ENCODE assay signal across 1 cellular context in genomic region chr15:69722924-69723323, GRCh38.
TF ChIP-seq lines count a peak whose summit lies in the region.

No MANE protein-coding gene starts in this region.

TF ChIP-seq in SK-N-SH, 30 proteins besides CTCF, POLR2A, EP300 and RAD21 (continued from another document):
- TF ChIP-seq TEAD4 (IDR thresholded peaks at IDR 0.05; ENCODE audit: borderline replicate concordance, insufficient read depth): no peak
- no peak for TF ChIP-seq RFX5 (IDR thresholded peaks at IDR 0.05; ENCODE audit: low read length)
- no peak for TF ChIP-seq FOXM1 (IDR thresholded peaks at IDR 0.05; ENCODE audit: low read depth)
- no peak for TF ChIP-seq RCOR1 (IDR thresholded peaks at IDR 0.05; ENCODE audit: low read length)
- no peak for TF ChIP-seq MAX (IDR thresholded peaks at IDR 0.05; ENCODE audit: low read depth)
- TF ChIP-seq JUND (IDR thresholded peaks at IDR 0.05): no peak
- no peak for TF ChIP-seq TAF1 (IDR thresholded peaks at IDR 0.05; ENCODE audit: borderline replicate concordance, low read depth, low read length)
